Comparison of ENCODE assay signal across 24 cellular contexts in the genomic region with DNA sequence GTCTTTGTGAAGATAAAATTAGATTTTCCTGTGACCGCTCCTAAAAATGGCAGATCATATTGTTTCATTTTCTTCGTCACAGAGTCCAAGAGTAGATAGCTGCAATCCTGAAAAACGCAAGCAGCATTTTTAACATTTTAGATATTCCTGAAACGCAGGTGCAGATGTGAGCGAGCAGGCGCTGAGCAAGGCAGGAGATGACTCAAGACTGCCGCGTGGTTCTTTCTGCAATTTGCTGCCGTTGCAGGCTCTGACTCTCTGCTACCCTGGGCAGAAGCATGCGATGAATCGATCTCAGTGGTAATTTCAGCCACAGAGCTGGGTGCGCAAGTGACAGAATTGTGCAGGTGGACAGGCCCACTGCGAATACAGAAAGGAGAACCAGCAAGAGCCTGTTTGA.
"Had no signal": no experiment of that assay in that cellular context is flagged by ENCODE, and none has a peak within 500 bp of the region (broad histone marks: within the 10 kb centered on the region; RNA-seq: fewer than 3 reads in every experiment).

No MANE protein-coding gene starts in this region.

- H3K27ac ChIP-seq: ascending aorta, body of pancreas had no signal

- H3K36me3 ChIP-seq: ascending aorta, MG63 had no signal

- H3K4me1 ChIP-seq: ascending aorta, body of pancreas had no signal

- H3K36me3 Mint-ChIP-seq: activated CD8-positive, alpha-beta memory T cell treated with anti-CD3 and anti-CD28 coated beads, Interleukin-2, amount 10 ng/mL, durations not matched to agents 7 days and 5 days had no signal

- H3K9me3 ChIP-seq: ascending aorta, body of pancreas, MG63 had no signal

- H3K4me3 ChIP-seq: ascending aorta, body of pancreas, MG63 had no signal

- H3K4me1 Mint-ChIP-seq: activated CD8-positive, alpha-beta memory T cell treated with anti-CD3 and anti-CD28 coated beads, Interleukin-2, amount 10 ng/mL, durations not matched to agents 7 days and 5 days; activated naive CD8-positive, alpha-beta T cell treated with anti-CD3 and anti-CD28 coated beads, Interleukin-2, amount 50 U/mL, for 24 hours; central memory CD8-positive, alpha-beta T cell had no signal

- H3K27me3 ChIP-seq: ascending aorta, body of pancreas, MG63 had no signal

- H3K4me3 Mint-ChIP-seq: activated CD8-positive, alpha-beta memory T cell treated with anti-CD3 and anti-CD28 coated beads, Interleukin-2, amount 10 ng/mL, durations not matched to agents 7 days and 5 days; activated naive CD8-positive, alpha-beta T cell treated with anti-CD3 and anti-CD28 coated beads, Interleukin-2, amount 50 U/mL, for 24 hours; activated T-cell treated with anti-CD3 and anti-CD28 coated beads, Interleukin-2, amount 50 U/mL, for 24 hours; central memory CD8-positive, alpha-beta T cell; T-helper 1 cell treated with Interleukin-12 subunit alpha and Interleukin-12 subunit beta and Interleukin-4 antibody, amounts not matched to agents 30 μg/mL and 1 μg/mL, for 36 hours had no signal

- H3K27ac Mint-ChIP-seq: activated CD8-positive, alpha-beta memory T cell treated with anti-CD3 and anti-CD28 coated beads, Interleukin-2, amount 10 ng/mL, durations not matched to agents 7 days and 5 days; activated naive CD4-positive, alpha-beta T cell treated with anti-CD3 and anti-CD28 coated beads, Interleukin-2, amount 50 U/mL, for 72 hours; activated naive CD8-positive, alpha-beta T cell treated with anti-CD3 and anti-CD28 coated beads, Interleukin-2, amount 50 U/mL, for 24 hours; activated T-cell treated with anti-CD3 and anti-CD28 coated beads, Interleukin-2, amount 50 U/mL, for 24 hours; T-helper 1 cell treated with Interleukin-12 subunit alpha and Interleukin-12 subunit beta and Interleukin-4 antibody, amounts not matched to agents 30 μg/mL and 1 μg/mL, for 36 hours had no signal

- DNase-seq: activated CD4-positive, alpha-beta T cell treated with anti-CD3 and anti-CD28 coated beads for 48 hours; activated CD4-positive, alpha-beta T cell treated with anti-CD3 and anti-CD28 coated beads, Interleukin-2, amount 50 U/mL, for 4 hours; activated CD4-positive, CD25-positive, alpha-beta regulatory T cell treated with anti-CD3 and anti-CD28 coated beads, Interleukin-2, amount 50 U/mL, for 72 hours; activated CD8-positive, alpha-beta memory T cell treated with anti-CD3 and anti-CD28 coated beads, Interleukin-2, amount 10 ng/mL, durations not matched to agents 7 days and 5 days; activated effector memory CD4-positive, alpha-beta T cell treated with anti-CD3 and anti-CD28 coated beads, Interleukin-2, amount 50 U/mL, for 16 hours; activated naive CD4-positive, alpha-beta T cell treated with Interleukin-2 at 50 U/mL for 16 hours; activated naive CD8-positive, alpha-beta T cell treated with anti-CD3 and anti-CD28 coated beads, Interleukin-2, amount 50 U/mL, for 24 hours; activated T-cell treated with anti-CD3 and anti-CD28 coated beads, Interleukin-2, amount 50 U/mL, for 24 hours; amniotic stem cell; body of pancreas; MG63; NCI-H1436; NCI-H1694 treated with DMSO at 0.1 percent for 48 hours; NCI-H2029 treated with DMSO at 0.1 percent for 48 hours; NCI-H345; NCI-H510A; NCI-H526 treated with DMSO at 0.1 percent for 48 hours; NK-92 treated with Interleukin-12 subunit alpha and Interleukin-12 subunit beta, amount 100 ng/mL, for 24 hours; OCI-M1; SHP77 treated with DMSO at 0.1 percent for 48 hours had no signal

- H3K27me3 Mint-ChIP-seq: activated CD8-positive, alpha-beta memory T cell treated with anti-CD3 and anti-CD28 coated beads, Interleukin-2, amount 10 ng/mL, durations not matched to agents 7 days and 5 days; activated naive CD8-positive, alpha-beta T cell treated with anti-CD3 and anti-CD28 coated beads, Interleukin-2, amount 50 U/mL, for 24 hours; activated T-cell treated with anti-CD3 and anti-CD28 coated beads, Interleukin-2, amount 50 U/mL, for 24 hours had no signal
